ENCODE assay signal across 17 cellular contexts in genomic region chr1:11376981-11377583, GRCh38.
"Had no signal": no experiment of that assay in that cellular context is flagged by ENCODE, and none has a peak within 500 bp of the region (broad histone marks: within the 10 kb centered on the region; RNA-seq: fewer than 3 reads in every experiment).

No MANE protein-coding gene starts in this region.

- H3K36me3 Mint-ChIP-seq: activated CD4-positive, alpha-beta memory T cell treated with anti-CD3 and anti-CD28 coated beads for 36 hours had no signal

- H3K27me3 ChIP-seq: brain microvascular endothelial cell, pancreas had no signal

- DNase-seq: activated CD4-positive, alpha-beta memory T cell treated with anti-CD3 and anti-CD28 coated beads for 36 hours; activated CD4-positive, alpha-beta T cell treated with anti-CD3 and anti-CD28 coated beads for 36 hours; activated effector memory CD4-positive, alpha-beta T cell treated with Interleukin-2 at 50 U/mL for 16 hours; activated T-cell treated with anti-CD3 and anti-CD28 coated beads, Interleukin-2, amount 50 U/mL, for 24 hours; brain microvascular endothelial cell; dermis blood vessel endothelial cell; effector memory CD8-positive, alpha-beta T cell; foreskin keratinocyte; kidney glomerular epithelial cell; pancreas; trophoblast cell had no signal

- H3K4me1 ChIP-seq: foreskin keratinocyte, pancreas, suprapubic skin had no signal

- H3K4me3 ChIP-seq: pancreas, suprapubic skin had no signal

- H3K9me3 ChIP-seq: pancreas, suprapubic skin had no signal

- ATAC-seq: activated CD4-positive, alpha-beta T cell treated with anti-CD3 and anti-CD28 coated beads for 36 hours; effector memory CD8-positive, alpha-beta T cell; foreskin keratinocyte; pancreas; sciatic nerve had no signal

- H3K27ac ChIP-seq: brain microvascular endothelial cell, foreskin keratinocyte, pancreas, suprapubic skin, VCaP had no signal

- H3K27ac Mint-ChIP-seq: activated CD4-positive, alpha-beta memory T cell treated with anti-CD3 and anti-CD28 coated beads for 36 hours; activated CD4-positive, alpha-beta T cell treated with anti-CD3 and anti-CD28 coated beads for 36 hours; activated naive CD8-positive, alpha-beta T cell; activated T-cell treated with anti-CD3 and anti-CD28 coated beads, Interleukin-2, amount 50 U/mL, for 24 hours; effector memory CD8-positive, alpha-beta T cell; stimulated activated naive CD8-positive, alpha-beta T cell treated with anti-CD3 and anti-CD28 coated beads, Interleukin-15, Interleukin-2, amounts not matched to agents 100 ng/mL and 50 ng/mL, for 24 hours had no signal

- H3K4me3 Mint-ChIP-seq: activated CD4-positive, alpha-beta memory T cell treated with anti-CD3 and anti-CD28 coated beads for 36 hours; activated CD4-positive, alpha-beta T cell treated with anti-CD3 and anti-CD28 coated beads for 36 hours; activated naive CD8-positive, alpha-beta T cell; activated T-cell treated with anti-CD3 and anti-CD28 coated beads, Interleukin-2, amount 50 U/mL, for 24 hours; effector memory CD8-positive, alpha-beta T cell; neural crest cell; stimulated activated naive CD8-positive, alpha-beta T cell treated with anti-CD3 and anti-CD28 coated beads, Interleukin-15, Interleukin-2, amounts not matched to agents 100 ng/mL and 50 ng/mL, for 24 hours had no signal

- H3K27me3 Mint-ChIP-seq: activated CD4-positive, alpha-beta memory T cell treated with anti-CD3 and anti-CD28 coated beads for 36 hours; activated CD4-positive, alpha-beta T cell treated with anti-CD3 and anti-CD28 coated beads for 36 hours; activated naive CD8-positive, alpha-beta T cell; activated T-cell treated with anti-CD3 and anti-CD28 coated beads, Interleukin-2, amount 50 U/mL, for 24 hours; stimulated activated naive CD8-positive, alpha-beta T cell treated with anti-CD3 and anti-CD28 coated beads, Interleukin-15, Interleukin-2, amounts not matched to agents 100 ng/mL and 50 ng/mL, for 24 hours had no signal

- H3K36me3 ChIP-seq: brain microvascular endothelial cell, pancreas, suprapubic skin had no signal
